Comparison of ENCODE assay signal across 8 cellular contexts in genomic region chr17:21127508-21128077, GRCh38. TPM values are rescaled to one million over a fixed set of nuclear protein-coding genes. Genes with fewer than 3 reads are reported as not detected.
DNase-seq lines count a peak whose midpoint lies in the region; ATAC-seq and TF ChIP-seq lines count a peak whose summit lies in the region.

No MANE protein-coding gene starts in this region.

- H3K27me3 Mint-ChIP-seq in Caco-2 (ENCODE audit: insufficient read depth, unreplicated experiment) (no peaks in the 10 kb centered on the region), endothelial cell (ENCODE audit: unreplicated experiment) (peaks cover 4% of the 10 kb centered on the region)

- H3K9me3 Mint-ChIP-seq in Caco-2 (ENCODE audit: unreplicated experiment) (no peaks in the 10 kb centered on the region), endothelial cell (ENCODE audit: unreplicated experiment) (no peaks in the 10 kb centered on the region)

- H3K4ac ChIP-seq in neuronal stem cell (ENCODE audit: low read length) = no peak overlapping the region

- BruUV-seq in Caco-2 (replicated peaks; lab: Mats Ljungman, UMichigan) (no TSS peak), OCI-LY7 (replicated peaks; lab: Mats Ljungman, UMichigan) (no TSS peak)

- TF ChIP-seq CTCF in Caco-2 (IDR thresholded peaks at IDR 0.05; ENCODE audit: insufficient read depth in 1 of 2, low read depth in 1 of 2, low read length in 1 of 2, severe bottlenecking in 1 of 2, unreplicated experiment in 1 of 2) = no peak
- TF ChIP-seq CTCF in OCI-LY7 (conservative IDR thresholded peaks at IDR 0.05; ENCODE audit: low read length) = no peak
- TF ChIP-seq CTCF in endothelial cell (IDR thresholded peaks at IDR 0.05; ENCODE audit: unreplicated experiment) = no peak

- H4K20me1 ChIP-seq in OCI-LY7 (ENCODE audit: insufficient read depth, low read length) = no peaks in the 10 kb centered on the region

- H3K27ac Mint-ChIP-seq in Caco-2 (ENCODE audit: unreplicated experiment) (peak overlapping the region; percentile 84), endothelial cell (ENCODE audit: unreplicated experiment) (peak overlapping the region; percentile 99)

- CTCF ChIA-PET in Caco-2 (lab: Charles Lee) (interaction anchor here (0.5 to 1.4 kb wide), 2 partner anchors 8 to 84 kb away, joined by 3 read pairs; no protein-coding TSS in a partner anchor), OCI-LY7 (lab: Charles Lee; ENCODE audit: unreplicated experiment) (interaction anchor here (0.6 to 0.7 kb wide), 2 partner anchors 8 to 21 kb away, joined by 3 read pairs; no protein-coding TSS in a partner anchor)

- H4K8ac ChIP-seq in neuronal stem cell (ENCODE audit: low read depth, low read length) = no peak overlapping the region

- no peaks in the 10 kb centered on the region for H3K4me1 ChIP-seq in Caco-2
- H3K4me1 ChIP-seq in OCI-LY7 (ENCODE audit: insufficient read depth, low read length, poor library complexity, severe bottlenecking) = peaks cover 19% of the 10 kb centered on the region
- H3K4me1 ChIP-seq in neuronal stem cell (ENCODE audit: control insufficient read depth in 2 of 2, insufficient read depth in 1 of 2, low read depth in 1 of 2, low read length in 2 of 2) = peaks cover 3 to 4% of the 10 kb centered on the region in 2 donors

- H2BK15ac ChIP-seq in neuronal stem cell (ENCODE audit: low read length) = no peak overlapping the region

- peak overlapping the region; percentile 82 for H3K4me3 ChIP-seq in Caco-2 (ENCODE audit: low read depth, low read length)
- peak overlapping the region; percentile 81 for H3K4me3 ChIP-seq in OCI-LY7 (ENCODE audit: low read depth, low read length, poor library complexity, severe bottlenecking)
- peak overlapping the region; percentile 90 for H3K4me3 ChIP-seq in neuronal stem cell (ENCODE audit: low read length in 2 of 2)

- no peak overlapping the region for H2BK12ac ChIP-seq in neuronal stem cell (ENCODE audit: low read length)

- H3K79me1 ChIP-seq in neuronal stem cell (ENCODE audit: low read depth, low read length) = peaks cover 4% of the 10 kb centered on the region

- H3K36me3 Mint-ChIP-seq in Caco-2 (ENCODE audit: insufficient read depth, unreplicated experiment) (peaks cover 25% of the 10 kb centered on the region), endothelial cell (ENCODE audit: low read depth, unreplicated experiment) (no peaks in the 10 kb centered on the region)

- H3K4me3 Mint-ChIP-seq in Caco-2 (ENCODE audit: unreplicated experiment) = peak overlapping the region; percentile 83
- H3K4me3 Mint-ChIP-seq in endothelial cell (ENCODE audit: unreplicated experiment) = peak overlapping the region; percentile 93

- no peak overlapping the region for H4K91ac ChIP-seq in neuronal stem cell (ENCODE audit: low read depth, low read length, poor library complexity)

- no peaks in the 10 kb centered on the region for H3K36me3 ChIP-seq in Caco-2 (ENCODE audit: control insufficient read depth, insufficient read depth, low read length)
- H3K36me3 ChIP-seq in OCI-LY7 (ENCODE audit: insufficient read depth, low read length) = no peaks in the 10 kb centered on the region
- H3K36me3 ChIP-seq in neuronal stem cell (replicated peaks in 1 of 2; ENCODE audit: control insufficient read depth in 2 of 2, insufficient read depth in 2 of 2, low read length in 2 of 2) = no peaks in the 10 kb centered on the region

- H2AK5ac ChIP-seq in neuronal stem cell (ENCODE audit: low read depth, low read length) = no peak overlapping the region

- H3K27ac ChIP-seq in OCI-LY7 (ENCODE audit: low read depth, low read length, poor library complexity, severe bottlenecking) (peak overlapping the region; percentile 68), neuronal stem cell (replicated peaks; ENCODE audit: low read length) (no peak overlapping the region)

- peak overlapping the region; percentile 95 for H3K18ac ChIP-seq in neuronal stem cell (ENCODE audit: low read length)

- H2BK120ac ChIP-seq in neuronal stem cell (ENCODE audit: low read depth, low read length) = no peak overlapping the region

- peak overlapping the region; percentile 75 for H2BK5ac ChIP-seq in neuronal stem cell (ENCODE audit: low read length)

- H3K23ac ChIP-seq in neuronal stem cell (ENCODE audit: low read depth, low read length, poor library complexity) = peak overlapping the region; percentile 97

- peak overlapping the region; percentile 91 for H3K9ac ChIP-seq in neuronal stem cell (ENCODE audit: low read depth, low read length, poor library complexity)

- no peaks in the 10 kb centered on the region for H3K27me3 ChIP-seq in Caco-2 (replicated peaks; ENCODE audit: control insufficient read depth, insufficient read depth, low read length)
- no peaks in the 10 kb centered on the region for H3K27me3 ChIP-seq in neuronal stem cell (ENCODE audit: control insufficient read depth in 3 of 3, insufficient read depth in 3 of 3, low read depth in 1 of 3, low read length in 3 of 3)

- intact Hi-C loops in Caco-2 (cut with micrococcal nuclease; ENCODE audit: unreplicated experiment) (loop anchor here (2.0 kb wide), 2 partner anchors 29 to 157 kb away; partner anchors contain the start of gene MAP2K3), OCI-LY7 (cut with micrococcal nuclease; ENCODE audit: unreplicated experiment) (loop anchor here (2.0 to 5.0 kb wide), 3 partner anchors 87 to 385 kb away; partner anchors contain the start of genes MAP2K3 and TMEM11)

- ATAC-seq in HG03108 (IDR thresholded peaks at IDR 0.05; ENCODE audit: unreplicated experiment) = no peak
- no peak for ATAC-seq in GM19467 (IDR thresholded peaks at IDR 0.05; ENCODE audit: unreplicated experiment)

- DNase-seq in Caco-2 (no peak), OCI-LY7 (ENCODE audit: low spot score) (no peak), endothelial cell (ENCODE audit: low spot score) (no peak), neuronal stem cell (ENCODE audit: low spot score) (no peak), hypothalamus (lab: John Stamatoyannopoulos, UW) (no peak), SIG-M5 (lab: John Stamatoyannopoulos, UW) (no peak)

- H3K4me1 Mint-ChIP-seq in Caco-2 (ENCODE audit: low read depth, unreplicated experiment) (peaks cover 22% of the 10 kb centered on the region), endothelial cell (ENCODE audit: unreplicated experiment) (peaks cover 35% of the 10 kb centered on the region)

- H2AFZ ChIP-seq in OCI-LY7 (ENCODE audit: low read length) = peak overlapping the region; percentile 94; the same call in 1 of the 2 replicates
- peak overlapping the region; percentile 97 for H2AFZ ChIP-seq in neuronal stem cell (ENCODE audit: low read length)

- H3K79me2 ChIP-seq in OCI-LY7 (ENCODE audit: insufficient read depth, low read depth, low read length) = peaks cover 10% of the 10 kb centered on the region; the same call in 1 of the 2 replicates

- H3K9me3 ChIP-seq in Caco-2 (no peaks in the 10 kb centered on the region), OCI-LY7 (ENCODE audit: low read length) (no peaks in the 10 kb centered on the region), neuronal stem cell (replicated peaks in 1 of 2; ENCODE audit: control insufficient read depth in 2 of 2, insufficient read depth in 1 of 2, low read depth in 1 of 2, low read length in 2 of 2) (no peaks in the 10 kb centered on the region)

- no CpG with 5 or more reads among the region's 9 CpGs for WGBS in neuronal stem cell (ENCODE audit: extremely low coverage in 2 of 2, insufficient read length in 2 of 2, insufficient replicate concordance in 1 of 2), 2 donors

- POLR2A ChIA-PET in Caco-2 (lab: Charles Lee) = interaction anchor here (0.6 kb wide), 1 partner anchor 84 kb away, joined by 3 read pairs; the partner anchor contains the start of gene USP22
- POLR2A ChIA-PET in OCI-LY7 (lab: Charles Lee) = interaction anchor here (1.1 to 1.2 kb wide), 3 partner anchors 84 to 148 kb away, joined by 3 to 4 read pairs (median 3); partner anchors contain the start of gene USP22

- H3K14ac ChIP-seq in neuronal stem cell (ENCODE audit: low read length) = no peak overlapping the region

- H3K9me2 ChIP-seq in OCI-LY7 (ENCODE audit: insufficient read depth, low read length) = no peaks in the 10 kb centered on the region

- H3K4me2 ChIP-seq in OCI-LY7 (ENCODE audit: low read length) (peak overlapping the region; percentile 99), neuronal stem cell (ENCODE audit: insufficient read depth, low read length, poor library complexity, severe bottlenecking) (peak overlapping the region; percentile 89)

RNA-seq across cellular contexts. Expression of gene DHRS7B, which starts 0.8 kb away (rescaled TPM):
- 22.8 and 30.0 TPM in 2 replicates for total RNA-seq in Caco-2 (2022)
- total RNA-seq in OCI-LY7 (2014; rRNA removed; shearing (Covaris generic)) = 11.6 and 16.0 TPM in 2 replicates
- 15.8 and 16.5 TPM in 2 replicates for total RNA-seq in OCI-LY7 (2022)
- total RNA-seq in endothelial cell (ENCODE audit: unreplicated experiment) = 31.0 TPM
- polyA plus RNA-seq in neuronal stem cell (2013, experiment 1 of 2) = 23.9 TPM
- polyA plus RNA-seq in neuronal stem cell (2013, experiment 2 of 2) = 26.1 TPM
